8 cellular contexts compared by ENCODE assay signal in genomic region chr16:89873109-89873821, GRCh38. TPM values are rescaled to one million over a fixed set of nuclear protein-coding genes. Genes with fewer than 3 reads are reported as not detected.
DNase-seq lines count a peak whose midpoint lies in the region; ATAC-seq and TF ChIP-seq lines count a peak whose summit lies in the region.

Gene TCF25, plus strand, starts transcription at chr16:89873592. Its CDS starts 76 bp downstream, at chr16:89873668.

- peak within 1 kb of the TSS; percentile 82 for H3K4me3 Mint-ChIP-seq in WTC11

- in situ Hi-C loops in mammary epithelial cell (cut with MboI; ENCODE audit: low sequenced_read_pairs in 2 of 2), result no loop called here

- TSS peak; percentile 67 for BruUV-seq in mammary epithelial cell (replicated peaks; lab: Mats Ljungman, UMichigan)

- H3K27me3 ChIP-seq in mammary epithelial cell (ENCODE audit: insufficient read depth, low read length), result no peaks in the 10 kb centered on the region
- no peaks in the 10 kb centered on the region for H3K27me3 ChIP-seq in smooth muscle cell (ENCODE audit: low read depth)

- CTCF ChIA-PET in WTC11 (lab: Charles Lee) (interaction anchor here (0.6 to 1.5 kb wide), 9 partner anchors 10 to 1136 kb away, joined by 3 to 19 read pairs (median 5); partner anchors contain the start of gene TUBB3), mammary epithelial cell (lab: Charles Lee; ENCODE audit: low non-redundant PET) (interaction anchor here (0.7 kb wide), 1 partner anchor 81 kb away, joined by 26 read pairs; no protein-coding TSS in a partner anchor)

- H3K36me3 ChIP-seq in mammary epithelial cell (ENCODE audit: insufficient read depth, low read length) (peaks cover 6% of the 10 kb centered on the region), smooth muscle cell (ENCODE audit: low read depth) (no peaks in the 10 kb centered on the region)

- no peaks in the 10 kb centered on the region for H3K9me3 ChIP-seq in mammary epithelial cell (replicated peaks; ENCODE audit: insufficient read depth, low read length)
- H3K9me3 ChIP-seq in smooth muscle cell (replicated peaks; ENCODE audit: low read depth), result peaks cover 2% of the 10 kb centered on the region

- H2AFZ ChIP-seq in mammary epithelial cell (ENCODE audit: low read depth, low read length) (peak within 1 kb of the TSS; percentile 88), smooth muscle cell (ENCODE audit: low read depth) (no peak within 1 kb of the TSS)

- H3K4me2 ChIP-seq in mammary epithelial cell (ENCODE audit: insufficient read depth, low read depth, low read length), result peak within 1 kb of the TSS; percentile 97
- H3K4me2 ChIP-seq in smooth muscle cell, result peak within 1 kb of the TSS; percentile 92

- intact Hi-C loops in mammary epithelial cell (cut with micrococcal nuclease), result no loop called here

- H3K27ac ChIP-seq in mammary epithelial cell (ENCODE audit: insufficient read depth, low read depth, low read length), result peak within 1 kb of the TSS; percentile 97
- H3K27ac ChIP-seq in smooth muscle cell (ENCODE audit: low read depth), result peak within 1 kb of the TSS; percentile 100

- peaks cover 41% of the 10 kb centered on the region for H3K79me2 ChIP-seq in mammary epithelial cell (ENCODE audit: insufficient read depth, low read length)
- peaks cover 38% of the 10 kb centered on the region for H3K79me2 ChIP-seq in smooth muscle cell (ENCODE audit: low read depth)

- H3K36me3 Mint-ChIP-seq in WTC11, result peaks cover 28% of the 10 kb centered on the region

- H3K27ac Mint-ChIP-seq in WTC11, result peak within 1 kb of the TSS; percentile 96

- H3K4me3 ChIP-seq in mammary epithelial cell (replicated peaks in 1 of 3; ENCODE audit: insufficient read depth in 1 of 3, low read depth in 2 of 3, low read length in 3 of 3) (peak within 1 kb of the TSS; percentile 93 to 99 (median 96)), smooth muscle cell (peak within 1 kb of the TSS; percentile 96)

- H3K9ac ChIP-seq in mammary epithelial cell (ENCODE audit: insufficient read depth, low read length) (peak within 1 kb of the TSS; percentile 99), smooth muscle cell (ENCODE audit: low read depth) (peak within 1 kb of the TSS; percentile 100)

- POLR2A ChIA-PET in WTC11 (lab: Charles Lee), result interaction anchor here (0.5 to 1.3 kb wide), 15 partner anchors 16 to 1078 kb away, joined by 3 to 8 read pairs (median 4); partner anchors contain the start of genes CDK10 and FANCA

- H3K4me1 ChIP-seq in mammary epithelial cell (ENCODE audit: insufficient read depth, low read length) (peaks cover 22% of the 10 kb centered on the region), smooth muscle cell (ENCODE audit: low read depth) (peaks cover 8% of the 10 kb centered on the region)

- no peaks in the 10 kb centered on the region for H3K4me1 Mint-ChIP-seq in WTC11

- peak; percentile 29 for ATAC-seq in GM18858 (IDR thresholded peaks at IDR 0.05; ENCODE audit: unreplicated experiment)
- peak; percentile 34 for ATAC-seq in HG03097 (IDR thresholded peaks at IDR 0.05; ENCODE audit: low FRiP score, unreplicated experiment)
- peak; percentile 48 for ATAC-seq in WTC11

- no peak for TF ChIP-seq CTCF in WTC11 (IDR thresholded peaks at IDR 0.05)
- TF ChIP-seq CTCF in mammary epithelial cell (conservative IDR thresholded peaks at IDR 0.05 in 1 of 2, IDR thresholded peaks at IDR 0.05 in 1 of 2; ENCODE audit: extremely low read depth in 1 of 2, insufficient read depth in 1 of 2, low read depth in 1 of 2, low read length in 2 of 2), result no peak
- no peak for TF ChIP-seq CTCF in smooth muscle cell (IDR thresholded peaks at IDR 0.05; ENCODE audit: borderline replicate concordance, insufficient read depth, poor library complexity, severe bottlenecking)

- peaks cover 8% of the 10 kb centered on the region for H3K9me3 Mint-ChIP-seq in WTC11

- 0% methylated on average over 14 of the region's 89 CpGs for WGBS in mammary epithelial cell (ENCODE audit: low coverage, missing lambda C conversion rate)
- 2% methylated on average over 62 of the region's 89 CpGs for WGBS in smooth muscle cell (ENCODE audit: low lambda C conversion rate)

- H3F3A ChIP-seq in smooth muscle cell (ENCODE audit: low read depth), result peaks cover 8% of the 10 kb centered on the region

- peaks cover 4% of the 10 kb centered on the region; the same call in 1 of the 2 replicates for H3K27me3 Mint-ChIP-seq in WTC11 (ENCODE audit: low read depth)

- dilution Hi-C loops in mammary epithelial cell (cut with HindIII; ENCODE audit: low sequenced_read_pairs), result no loop called here

- H4K20me1 ChIP-seq in mammary epithelial cell (ENCODE audit: insufficient read depth, low read length) (no peaks in the 10 kb centered on the region), smooth muscle cell (ENCODE audit: low read depth) (peaks cover 39% of the 10 kb centered on the region)

- DNase-seq in A172 (ENCODE audit: low spot score) (peak; percentile 85), NCI-H2196 (lab: John Stamatoyannopoulos, UW; ENCODE audit: unreplicated experiment) (peak; percentile 69), WTC11 (ENCODE audit: low spot score) (peak; percentile 84), mammary epithelial cell (peak; percentile 88), iPS-NIHi7 (ENCODE audit: extremely low spot score) (peak; percentile 97), smooth muscle cell (lab: John Stamatoyannopoulos, UW; ENCODE audit: unreplicated experiment) (peak; percentile 92)

TF ChIP-seq in WTC11, 78 proteins besides CTCF, POLR2A, EP300 and RAD21 (continues in another document):
- TF ChIP-seq ESRRA (CRISPR knock-in tag; IDR thresholded peaks at IDR 0.05; ENCODE audit: borderline replicate concordance), result 0 out of 2 replicates have a peak, but pooled peaks have one; percentile 11
- TF ChIP-seq RELA (CRISPR knock-in tag; IDR thresholded peaks at IDR 0.05; ENCODE audit: borderline replicate concordance), result no peak
- TF ChIP-seq, protein P1, sequence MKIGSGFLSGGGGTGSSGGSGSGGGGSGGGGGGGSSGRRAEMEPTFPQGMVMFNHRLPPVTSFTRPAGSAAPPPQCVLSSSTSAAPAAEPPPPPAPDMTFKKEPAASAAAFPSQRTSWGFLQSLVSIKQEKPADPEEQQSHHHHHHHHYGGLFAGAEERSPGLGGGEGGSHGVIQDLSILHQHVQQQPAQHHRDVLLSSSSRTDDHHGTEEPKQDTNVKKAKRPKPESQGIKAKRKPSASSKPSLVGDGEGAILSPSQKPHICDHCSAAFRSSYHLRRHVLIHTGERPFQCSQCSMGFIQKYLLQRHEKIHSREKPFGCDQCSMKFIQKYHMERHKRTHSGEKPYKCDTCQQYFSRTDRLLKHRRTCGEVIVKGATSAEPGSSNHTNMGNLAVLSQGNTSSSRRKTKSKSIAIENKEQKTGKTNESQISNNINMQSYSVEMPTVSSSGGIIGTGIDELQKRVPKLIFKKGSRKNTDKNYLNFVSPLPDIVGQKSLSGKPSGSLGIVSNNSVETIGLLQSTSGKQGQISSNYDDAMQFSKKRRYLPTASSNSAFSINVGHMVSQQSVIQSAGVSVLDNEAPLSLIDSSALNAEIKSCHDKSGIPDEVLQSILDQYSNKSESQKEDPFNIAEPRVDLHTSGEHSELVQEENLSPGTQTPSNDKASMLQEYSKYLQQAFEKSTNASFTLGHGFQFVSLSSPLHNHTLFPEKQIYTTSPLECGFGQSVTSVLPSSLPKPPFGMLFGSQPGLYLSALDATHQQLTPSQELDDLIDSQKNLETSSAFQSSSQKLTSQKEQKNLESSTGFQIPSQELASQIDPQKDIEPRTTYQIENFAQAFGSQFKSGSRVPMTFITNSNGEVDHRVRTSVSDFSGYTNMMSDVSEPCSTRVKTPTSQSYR (CRISPR knock-in tag; IDR thresholded peaks at IDR 0.05), result no peak
- TF ChIP-seq GABPB1 (CRISPR knock-in tag; IDR thresholded peaks at IDR 0.05), result no peak; the same call in 1 of the 2 replicates
- TF ChIP-seq CREM (CRISPR knock-in tag; IDR thresholded peaks at IDR 0.05), result 0 out of 2 replicates have a peak, but pooled peaks have one; percentile 21
- TF ChIP-seq, protein P2, sequence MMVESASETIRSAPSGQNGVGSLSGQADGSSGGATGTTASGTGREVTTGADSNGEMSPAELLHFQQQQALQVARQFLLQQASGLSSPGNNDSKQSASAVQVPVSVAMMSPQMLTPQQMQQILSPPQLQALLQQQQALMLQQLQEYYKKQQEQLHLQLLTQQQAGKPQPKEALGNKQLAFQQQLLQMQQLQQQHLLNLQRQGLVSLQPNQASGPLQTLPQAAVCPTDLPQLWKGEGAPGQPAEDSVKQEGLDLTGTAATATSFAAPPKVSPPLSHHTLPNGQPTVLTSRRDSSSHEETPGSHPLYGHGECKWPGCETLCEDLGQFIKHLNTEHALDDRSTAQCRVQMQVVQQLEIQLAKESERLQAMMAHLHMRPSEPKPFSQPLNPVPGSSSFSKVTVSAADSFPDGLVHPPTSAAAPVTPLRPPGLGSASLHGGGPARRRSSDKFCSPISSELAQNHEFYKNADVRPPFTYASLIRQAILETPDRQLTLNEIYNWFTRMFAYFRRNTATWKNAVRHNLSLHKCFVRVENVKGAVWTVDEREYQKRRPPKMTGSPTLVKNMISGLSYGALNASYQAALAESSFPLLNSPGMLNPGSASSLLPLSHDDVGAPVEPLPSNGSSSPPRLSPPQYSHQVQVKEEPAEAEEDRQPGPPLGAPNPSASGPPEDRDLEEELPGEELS (CRISPR knock-in tag; IDR thresholded peaks at IDR 0.05), result peak; percentile 25
- peak; percentile 50; the same call in 1 of the 2 replicates for TF ChIP-seq KAT7 (CRISPR knock-in tag; IDR thresholded peaks at IDR 0.05; ENCODE audit: borderline replicate concordance)
- TF ChIP-seq ATF2 (CRISPR knock-in tag; IDR thresholded peaks at IDR 0.05; ENCODE audit: borderline replicate concordance, low read depth), result no peak
- peak; percentile 28 for TF ChIP-seq FOXK1 (CRISPR knock-in tag; IDR thresholded peaks at IDR 0.05)

RNA-seq across cellular contexts. Expression of gene TCF25, which starts in this region (rescaled TPM):
- 145 and 153 TPM in 2 replicates for total RNA-seq in A172 (2014; rRNA removed; shearing (Covaris generic))
- total RNA-seq in WTC11 (2021) (113 to 155 TPM (median 127 TPM) in 3 replicates), mammary epithelial cell (100 to 1,000 TPM; 164 to 188 TPM), smooth muscle cell (69.7 and 99.8 TPM in 2 replicates)
- polyA plus RNA-seq in mammary epithelial cell (102 TPM), smooth muscle cell (174 and 272 TPM in 2 replicates)
- 70.6 TPM for polyA minus RNA-seq in mammary epithelial cell

Comparison
In these comparisons a context has a peak if more than half of its experiments do, and no peak if none do; other contexts are left out.
1. Peak in every context shown above with its lines: DNase-seq, ATAC-seq, H3K4me3 ChIP-seq and H3K27ac ChIP-seq.